2 cellular contexts compared by ENCODE assay signal in the genomic region with DNA sequence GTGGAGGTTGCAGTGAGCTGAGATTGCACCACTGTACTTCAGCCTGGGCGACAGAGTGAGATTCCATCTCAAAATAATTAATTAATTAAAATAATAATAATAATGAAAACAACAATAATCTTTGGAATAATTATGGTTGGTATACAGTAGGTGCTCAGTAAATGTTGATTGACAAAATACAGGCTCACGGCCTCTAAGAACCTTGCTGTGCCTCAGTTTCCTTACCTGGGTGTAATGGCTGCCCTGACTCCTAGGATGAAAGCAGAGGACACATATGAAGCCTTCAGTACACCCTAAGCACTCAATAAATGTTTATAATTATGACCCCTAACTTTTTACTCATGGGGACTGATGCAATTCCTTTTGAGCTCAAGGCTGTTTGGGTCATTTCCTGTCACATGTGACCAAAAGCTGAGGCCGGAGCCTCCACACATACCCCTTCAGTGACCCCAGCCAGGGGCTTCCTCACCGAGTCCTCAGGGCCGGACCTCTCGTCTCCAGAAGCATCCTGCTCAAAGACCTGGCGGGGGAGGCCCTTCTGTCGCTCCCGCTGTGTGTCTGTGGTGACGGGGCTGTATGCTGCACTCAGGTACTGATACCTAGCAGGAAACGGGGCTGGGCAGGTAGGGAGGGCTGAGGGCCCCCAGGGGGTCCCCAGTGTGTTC.
TF ChIP-seq lines count a peak whose summit lies in the region.

No MANE protein-coding gene starts in this region.

TF ChIP-seq in GM12878, 131 proteins besides CTCF, POLR2A, EP300 and RAD21:
- TF ChIP-seq, protein P1, sequence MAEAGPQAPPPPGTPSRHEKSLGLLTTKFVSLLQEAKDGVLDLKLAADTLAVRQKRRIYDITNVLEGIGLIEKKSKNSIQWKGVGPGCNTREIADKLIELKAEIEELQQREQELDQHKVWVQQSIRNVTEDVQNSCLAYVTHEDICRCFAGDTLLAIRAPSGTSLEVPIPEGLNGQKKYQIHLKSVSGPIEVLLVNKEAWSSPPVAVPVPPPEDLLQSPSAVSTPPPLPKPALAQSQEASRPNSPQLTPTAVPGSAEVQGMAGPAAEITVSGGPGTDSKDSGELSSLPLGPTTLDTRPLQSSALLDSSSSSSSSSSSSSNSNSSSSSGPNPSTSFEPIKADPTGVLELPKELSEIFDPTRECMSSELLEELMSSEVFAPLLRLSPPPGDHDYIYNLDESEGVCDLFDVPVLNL (IDR thresholded peaks at IDR 0.05; ENCODE audit: low read depth, low read length): no peak
- TF ChIP-seq MLLT1 (IDR thresholded peaks at IDR 0.05): no peak
- TF ChIP-seq YBX1 (IDR thresholded peaks at IDR 0.05): no peak
- no peak for TF ChIP-seq ESRRA (IDR thresholded peaks at IDR 0.05; ENCODE audit: low read length)
- TF ChIP-seq NR2F1 (conservative IDR thresholded peaks at IDR 0.05): no peak
- no peak for TF ChIP-seq STAT1 (conservative IDR thresholded peaks at IDR 0.05)

TF ChIP-seq in endothelial cell of umbilical vein, 7 proteins besides CTCF, POLR2A, EP300 and RAD21:
- TF ChIP-seq GATA2 (IDR thresholded peaks at IDR 0.05; ENCODE audit: insufficient read depth, insufficient read length, low read depth, low read length) (no peak), FOS (IDR thresholded peaks at IDR 0.05; ENCODE audit: borderline replicate concordance, insufficient read depth, low read length) (no peak), EZH2 (IDR thresholded peaks at IDR 0.05; ENCODE audit: borderline replicate concordance, low read depth, low read length, severe bottlenecking) (no peak), JUN (IDR thresholded peaks at IDR 0.05; ENCODE audit: borderline replicate concordance, insufficient read depth, insufficient read length, low read depth) (no peak), MAX (IDR thresholded peaks at IDR 0.05; ENCODE audit: insufficient read depth, insufficient read length) (no peak), MYC (IDR thresholded peaks at IDR 0.05; ENCODE audit: low read depth, low read length) (no peak), POLR2AphosphoS5 (IDR thresholded peaks at IDR 0.05; ENCODE audit: insufficient read depth, low read depth, low read length) (no peak)
TF ChIP-seq in endothelial cell of umbilical vein: peak in this region for 0.
